Comparison of ENCODE assay signal across 8 cellular contexts in genomic region chr4:99855677-99856076, GRCh38. TPM values are rescaled to one million over a fixed set of nuclear protein-coding genes. Genes with fewer than 3 reads are reported as not detected.
DNase-seq lines count a peak whose midpoint lies in the region; ATAC-seq, FAIRE-seq and TF ChIP-seq lines count a peak whose summit lies in the region.

No MANE protein-coding gene starts in this region.

- peak; percentile 93 for FAIRE-seq in GM18507 (lab: Jason Lieb, UNC)

- H3K79me2 ChIP-seq in MM.1S (ENCODE audit: low read length), result peaks cover 41% of the 10 kb centered on the region

- H3K9me3 ChIP-seq in MM.1S (replicated peaks; ENCODE audit: insufficient read depth, low read length) (no peaks in the 10 kb centered on the region), left lung (no peaks in the 10 kb centered on the region), Peyer's patch (no peaks in the 10 kb centered on the region), colonic mucosa (no peaks in the 10 kb centered on the region)

- H3K4me1 ChIP-seq in MM.1S (ENCODE audit: low read length), result peaks cover 37% of the 10 kb centered on the region
- peaks cover 0 to 51% of the 10 kb centered on the region in 2 donors for H3K4me1 ChIP-seq in left lung
- H3K4me1 ChIP-seq in Peyer's patch, result peaks cover 0 to 4% (median 0%) of the 10 kb centered on the region in 4 donors
- H3K4me1 ChIP-seq in colonic mucosa, result no peaks in the 10 kb centered on the region

- no peaks in the 10 kb centered on the region for H3K9me2 ChIP-seq in MM.1S (replicated peaks; ENCODE audit: insufficient read depth, low read length)

- no peak for TF ChIP-seq POLR2A in Peyer's patch (IDR thresholded peaks at IDR 0.05)

- peaks cover 14% of the 10 kb centered on the region for H3F3A ChIP-seq in MM.1S (ENCODE audit: insufficient read depth, low read length)

- peak overlapping the region; percentile 44 for H3K4me2 ChIP-seq in MM.1S (ENCODE audit: low read depth, low read length)

- peak; percentile 47 for ATAC-seq in GM21737 (IDR thresholded peaks at IDR 0.05; ENCODE audit: unreplicated experiment)
- ATAC-seq in left lung, result peak; percentile 68

- H3K27me3 ChIP-seq in MM.1S (replicated peaks; ENCODE audit: insufficient read depth, low read length) (no peaks in the 10 kb centered on the region), left lung (no peaks in the 10 kb centered on the region), Peyer's patch (no peaks in the 10 kb centered on the region), colonic mucosa (no peaks in the 10 kb centered on the region)

- no peak overlapping the region for H2AFZ ChIP-seq in MM.1S (ENCODE audit: low read length)

- intact Hi-C loops in left lung (cut with DNase I), result no loop called here
- intact Hi-C loops in colonic mucosa (cut with DNase I), result no loop called here

- no peaks in the 10 kb centered on the region for H4K20me1 ChIP-seq in MM.1S (ENCODE audit: insufficient read depth, low read length)

- peaks cover 3% of the 10 kb centered on the region; the same call in 1 of the 2 replicates for H3K36me3 ChIP-seq in MM.1S (replicated peaks; ENCODE audit: insufficient read depth, low read length)
- H3K36me3 ChIP-seq in left lung, result no peaks in the 10 kb centered on the region
- no peaks in the 10 kb centered on the region for H3K36me3 ChIP-seq in Peyer's patch
- H3K36me3 ChIP-seq in colonic mucosa, result no peaks in the 10 kb centered on the region

- TF ChIP-seq CTCF in MM.1S (IDR thresholded peaks at IDR 0.05; ENCODE audit: low read length) (no peak), left lung (IDR thresholded peaks at IDR 0.05) (no peak), Peyer's patch (IDR thresholded peaks at IDR 0.05) (no peak), colonic mucosa (IDR thresholded peaks at IDR 0.05) (no peak)

- DNase-seq in GM18507 (ENCODE audit: extremely low spot score, insufficient read length, low read depth), result no peak
- peak; percentile 71 for DNase-seq in MM.1S
- DNase-seq in left lung, result no peak
- no peak for DNase-seq in Peyer's patch
- DNase-seq in HT-29 (ENCODE audit: low spot score), result no peak
- no peak for DNase-seq in colonic mucosa
- DNase-seq in NCI-H187 (lab: John Stamatoyannopoulos, UW), result no peak

- H3K27ac ChIP-seq in MM.1S (ENCODE audit: low read length) (peak overlapping the region; percentile 69), left lung (peak overlapping the region; percentile 33 to 88), Peyer's patch (peak overlapping the region in 1 of 4 donors; percentile 36), colonic mucosa (no peak overlapping the region)

- H3K9ac ChIP-seq in MM.1S (ENCODE audit: low read length), result peak overlapping the region; percentile 10; the same call in 1 of the 2 replicates
- no peak overlapping the region for H3K9ac ChIP-seq in colonic mucosa (ENCODE audit: low read depth in 2 of 2, low read length in 2 of 2)

- H3K4me3 ChIP-seq in MM.1S (ENCODE audit: low read length), result peak overlapping the region; percentile 0; the same call in 1 of the 2 replicates
- H3K4me3 ChIP-seq in left lung, result no peak overlapping the region
- no peak overlapping the region for H3K4me3 ChIP-seq in Peyer's patch
- H3K4me3 ChIP-seq in colonic mucosa, result no peak overlapping the region

RNA-seq across cellular contexts. Expression of gene LAMTOR3, which starts 38.5 kb away (rescaled TPM):
- total RNA-seq in left lung (10 to 100 TPM; 41.9 to 47.4 TPM), Peyer's patch (10 to 100 TPM; 13.2 to 28.6 (median 21.1) TPM), colonic mucosa (10 to 100 TPM; 45.6 to 67.2 TPM)
- total RNA-seq in HT-29 (2014; rRNA removed; shearing (Covaris generic)), result 17.3 and 18.7 TPM in 2 replicates

RNA-seq across cellular contexts. Expression of gene DAPP1, which starts 39.0 kb away (rescaled TPM):
- total RNA-seq in left lung (10 to 100 TPM in 1 of 2 donors, 1 to 10 TPM in 1; 4.1 to 11.9 TPM), Peyer's patch (10 to 100 TPM in 1 of 4 donors, 1 to 10 TPM in 2, not detected in 1; 1.1 to 47.0 (median 5.0) TPM), colonic mucosa (1 to 10 TPM; 3.6 to 5.0 TPM)
- total RNA-seq in HT-29 (2014; rRNA removed; shearing (Covaris generic)), result 2.5 and 3.8 TPM in 2 replicates
